ENCODE assay signal across 17 cellular contexts in genomic region chr10:109887272-109887671, GRCh38. TPM values are rescaled to one million over a fixed set of nuclear protein-coding genes. Genes with fewer than 3 reads are reported as not detected.
DNase-seq lines count a peak whose midpoint lies in the region; ATAC-seq and TF ChIP-seq lines count a peak whose summit lies in the region.
"Had no signal": no experiment of that assay in that cellular context is flagged by ENCODE, and none has a peak within 500 bp of the region (broad histone marks: within the 10 kb centered on the region; RNA-seq: fewer than 3 reads in every experiment).

No MANE protein-coding gene starts in this region.

- H3K27ac ChIP-seq in CD4-positive, alpha-beta T cell (ENCODE audit: low read depth, low read length) = no peak overlapping the region
- H3K27ac ChIP-seq in KMS-11 (peak overlapping the region; percentile 99), ovary (no peak overlapping the region)

- H3K9me3 ChIP-seq in CD4-positive, alpha-beta T cell (ENCODE audit: control insufficient read depth, low read length) = no peaks in the 10 kb centered on the region
- H3K9me3 ChIP-seq in ovary = no peaks in the 10 kb centered on the region
- H3K9me3 ChIP-seq: gastrocnemius medialis had no signal

- no peak for DNase-seq in CD4-positive, alpha-beta T cell
- DNase-seq in choroid plexus epithelial cell (ENCODE audit: low read depth) (peak; percentile 63), neural crest cell (ENCODE audit: low read depth, low spot score) (no peak), NOMO-1 treated with dmso at 0.1 percent for 144 hours (lab: John Stamatoyannopoulos, UW; ENCODE audit: unreplicated experiment) (no peak), ovary (no peak), globus pallidus (ENCODE audit: low spot score) (no peak), MCF 10A (ENCODE audit: unreplicated experiment) (no peak)
- DNase-seq: activated CD4-positive, CD25-positive, alpha-beta regulatory T cell; activated naive CD8-positive, alpha-beta T cell treated with anti-CD3 and anti-CD28 coated beads, Interleukin-2, amount 10 ng/mL, durations not matched to agents 7 days and 5 days; DMS153; gastrocnemius medialis; naive thymus-derived CD4-positive, alpha-beta T cell; retina; SHP77 had no signal

- H2AFZ ChIP-seq in KMS-11 (ENCODE audit: low read depth) = no peak overlapping the region

- peak overlapping the region; percentile 66; the same call in 1 of the 2 replicates for H3K9ac ChIP-seq in KMS-11

- no peak for TF ChIP-seq CTCF in CD4-positive, alpha-beta T cell (IDR thresholded peaks at IDR 0.05)
- TF ChIP-seq CTCF in KMS-11 (conservative IDR thresholded peaks at IDR 0.05; ENCODE audit: low read depth, low read length) = no peak
- no peak for TF ChIP-seq CTCF in choroid plexus epithelial cell (conservative IDR thresholded peaks at IDR 0.05; ENCODE audit: low read depth, low read length)
- no peak for TF ChIP-seq CTCF in neural crest cell (conservative IDR thresholded peaks at IDR 0.05)
- no peak for TF ChIP-seq CTCF in ovary (IDR thresholded peaks at IDR 0.05)
- no peak for TF ChIP-seq CTCF in MCF 10A (IDR thresholded peaks at IDR 0.05; ENCODE audit: unreplicated experiment)

- H3K27me3 Mint-ChIP-seq in CD4-positive, alpha-beta T cell = no peaks in the 10 kb centered on the region
- H3K27me3 Mint-ChIP-seq in neural crest cell (ENCODE audit: low read depth) (no peaks in the 10 kb centered on the region), MCF 10A (ENCODE audit: insufficient read depth, unreplicated experiment) (no peaks in the 10 kb centered on the region)
- H3K27me3 Mint-ChIP-seq: activated naive CD8-positive, alpha-beta T cell treated with anti-CD3 and anti-CD28 coated beads, Interleukin-2, amount 10 ng/mL, durations not matched to agents 7 days and 5 days; B cell; naive thymus-derived CD4-positive, alpha-beta T cell had no signal

- H3K4me1 ChIP-seq in KMS-11 (ENCODE audit: low read depth, poor library complexity, severe bottlenecking) = peaks cover 100% of the 10 kb centered on the region
- H3K4me1 ChIP-seq in ovary (ENCODE audit: insufficient read depth) = peaks cover 9% of the 10 kb centered on the region

- POLR2A ChIA-PET in CD4-positive, alpha-beta T cell (lab: Charles Lee) = no interaction called here
- POLR2A ChIA-PET in MCF 10A (lab: Yijun Ruan, JAX) = interaction anchor here (0.6 to 0.9 kb wide), 2 partner anchors 10 to 231 kb away, joined by 3 to 4 read pairs; no protein-coding TSS in a partner anchor

- no peaks in the 10 kb centered on the region for H4K20me1 ChIP-seq in KMS-11 (ENCODE audit: insufficient read depth)

- no peak for ATAC-seq in CD4-positive, alpha-beta T cell (ENCODE audit: poor library complexity)
- ATAC-seq: gastrocnemius medialis; naive thymus-derived CD4-positive, alpha-beta T cell had no signal

- no peak for TF ChIP-seq EP300 in ovary (IDR thresholded peaks at IDR 0.05)

- no peak overlapping the region for H3K4me3 Mint-ChIP-seq in CD4-positive, alpha-beta T cell
- no peak overlapping the region for H3K4me3 Mint-ChIP-seq in neural crest cell
- H3K4me3 Mint-ChIP-seq in MCF 10A (ENCODE audit: unreplicated experiment) = no peak overlapping the region
- H3K4me3 Mint-ChIP-seq: activated naive CD8-positive, alpha-beta T cell treated with anti-CD3 and anti-CD28 coated beads, Interleukin-2, amount 10 ng/mL, durations not matched to agents 7 days and 5 days; B cell; naive thymus-derived CD4-positive, alpha-beta T cell; T-helper 1 cell treated with Interleukin-12 subunit alpha and Interleukin-12 subunit beta and Interleukin-4 antibody, amounts not matched to agents 30 μg/mL and 1 μg/mL, for 36 hours had no signal

- intact Hi-C loops in CD4-positive, alpha-beta T cell (cut with DNase I, micrococcal nuclease) = loop anchor here (5.0 to 10.0 kb wide), 2 partner anchors 218 to 390 kb away; no protein-coding TSS in a partner anchor
- intact Hi-C loops in ovary (cut with DNase I) = loop anchor here (10.0 kb wide), 4 partner anchors 118 to 398 kb away; partner anchors contain the start of gene ADD3 (in 1 of the 4)
- intact Hi-C loops in MCF 10A (cut with micrococcal nuclease) = loop anchor here (10.0 kb wide), 2 partner anchors 68 to 338 kb away; no protein-coding TSS in a partner anchor

- peaks cover 88% of the 10 kb centered on the region for H3K36me3 Mint-ChIP-seq in CD4-positive, alpha-beta T cell (ENCODE audit: low read depth)
- peaks cover 14% of the 10 kb centered on the region for H3K36me3 Mint-ChIP-seq in neural crest cell (ENCODE audit: low read depth)
- H3K36me3 Mint-ChIP-seq in MCF 10A (ENCODE audit: insufficient read depth, unreplicated experiment) = peaks cover 84% of the 10 kb centered on the region

- peaks cover 41% of the 10 kb centered on the region; the same call in 1 of the 2 replicates for H3K79me2 ChIP-seq in KMS-11 (ENCODE audit: insufficient read depth, low read depth)

- 32 to 37% (median 34%) methylated on average over 5 of the region's 5 CpGs for WGBS in ovary, 3 donors

- H3K4me2 ChIP-seq in KMS-11 = peak overlapping the region; percentile 54

- CTCF ChIA-PET in CD4-positive, alpha-beta T cell (lab: Charles Lee) = no interaction called here
- CTCF ChIA-PET in MCF 10A (lab: Yijun Ruan, JAX) = interaction anchor here (0.7 to 2.1 kb wide), 4 partner anchors 9 to 250 kb away, joined by 3 to 7 read pairs (median 4); no protein-coding TSS in a partner anchor

- H3K9me3 Mint-ChIP-seq in CD4-positive, alpha-beta T cell = no peaks in the 10 kb centered on the region
- H3K9me3 Mint-ChIP-seq in neural crest cell (no peaks in the 10 kb centered on the region), MCF 10A (ENCODE audit: unreplicated experiment) (no peaks in the 10 kb centered on the region)
- H3K9me3 Mint-ChIP-seq: activated naive CD8-positive, alpha-beta T cell treated with anti-CD3 and anti-CD28 coated beads, Interleukin-2, amount 10 ng/mL, durations not matched to agents 7 days and 5 days; naive thymus-derived CD4-positive, alpha-beta T cell; T-helper 1 cell treated with Interleukin-12 subunit alpha and Interleukin-12 subunit beta and Interleukin-4 antibody, amounts not matched to agents 30 μg/mL and 1 μg/mL, for 36 hours had no signal

- no peaks in the 10 kb centered on the region for H3K27me3 ChIP-seq in CD4-positive, alpha-beta T cell (ENCODE audit: control insufficient read depth, insufficient read depth, low read length)
- H3K27me3 ChIP-seq in KMS-11 (ENCODE audit: insufficient read depth, low read depth) (no peaks in the 10 kb centered on the region), ovary (no peaks in the 10 kb centered on the region)
- H3K27me3 ChIP-seq: gastrocnemius medialis had no signal

- H3K4me3 ChIP-seq in KMS-11 (IDR thresholded peaks at IDR 0.05; ENCODE audit: insufficient read depth, low read depth, low read length) = no peak overlapping the region
- no peak overlapping the region for H3K4me3 ChIP-seq in choroid plexus epithelial cell (ENCODE audit: low read depth, low read length)
- H3K4me3 ChIP-seq in ovary = no peak overlapping the region
- H3K4me3 ChIP-seq: gastrocnemius medialis had no signal

- no peaks in the 10 kb centered on the region for H3K36me3 ChIP-seq in KMS-11 (ENCODE audit: insufficient read depth)
- H3K36me3 ChIP-seq in ovary = no peaks in the 10 kb centered on the region

- no peak for TF ChIP-seq POLR2A in ovary (IDR thresholded peaks at IDR 0.05)

- peak overlapping the region; percentile 35 for H3K27ac Mint-ChIP-seq in CD4-positive, alpha-beta T cell
- peak overlapping the region; percentile 86 for H3K27ac Mint-ChIP-seq in neural crest cell (ENCODE audit: unreplicated experiment)
- H3K27ac Mint-ChIP-seq in MCF 10A (ENCODE audit: low read depth, unreplicated experiment) = no peak overlapping the region
- H3K27ac Mint-ChIP-seq: B cell; T-helper 1 cell treated with Interleukin-12 subunit alpha and Interleukin-12 subunit beta and Interleukin-4 antibody, amounts not matched to agents 30 μg/mL and 1 μg/mL, for 36 hours had no signal

- no TSS peak for BruUV-seq in MCF 10A (replicated peaks; lab: Mats Ljungman, UMichigan)

- peaks cover 8% of the 10 kb centered on the region for H3K4me1 Mint-ChIP-seq in CD4-positive, alpha-beta T cell (ENCODE audit: low read depth)
- H3K4me1 Mint-ChIP-seq in neural crest cell = peaks cover 15% of the 10 kb centered on the region
- peaks cover 6% of the 10 kb centered on the region for H3K4me1 Mint-ChIP-seq in MCF 10A (ENCODE audit: insufficient read depth, unreplicated experiment)

RNA-seq across cellular contexts. Expression of gene XPNPEP1, which starts 36.0 kb away (rescaled TPM):
- 10 to 100 TPM; 50.3 to 54.3 TPM for total RNA-seq in CD4-positive, alpha-beta T cell
- total RNA-seq in neural crest cell (76.8 and 78.4 TPM in 2 replicates), ovary (10 to 100 TPM; 39.6 to 70.7 (median 47.1) TPM), MCF 10A (2022) (51.6 and 52.1 TPM in 2 replicates)
- 10 to 100 TPM; 27.2 to 70.4 TPM for polyA plus RNA-seq in ovary
